ENCODE assay signal across 8 cellular contexts in the genomic region with DNA sequence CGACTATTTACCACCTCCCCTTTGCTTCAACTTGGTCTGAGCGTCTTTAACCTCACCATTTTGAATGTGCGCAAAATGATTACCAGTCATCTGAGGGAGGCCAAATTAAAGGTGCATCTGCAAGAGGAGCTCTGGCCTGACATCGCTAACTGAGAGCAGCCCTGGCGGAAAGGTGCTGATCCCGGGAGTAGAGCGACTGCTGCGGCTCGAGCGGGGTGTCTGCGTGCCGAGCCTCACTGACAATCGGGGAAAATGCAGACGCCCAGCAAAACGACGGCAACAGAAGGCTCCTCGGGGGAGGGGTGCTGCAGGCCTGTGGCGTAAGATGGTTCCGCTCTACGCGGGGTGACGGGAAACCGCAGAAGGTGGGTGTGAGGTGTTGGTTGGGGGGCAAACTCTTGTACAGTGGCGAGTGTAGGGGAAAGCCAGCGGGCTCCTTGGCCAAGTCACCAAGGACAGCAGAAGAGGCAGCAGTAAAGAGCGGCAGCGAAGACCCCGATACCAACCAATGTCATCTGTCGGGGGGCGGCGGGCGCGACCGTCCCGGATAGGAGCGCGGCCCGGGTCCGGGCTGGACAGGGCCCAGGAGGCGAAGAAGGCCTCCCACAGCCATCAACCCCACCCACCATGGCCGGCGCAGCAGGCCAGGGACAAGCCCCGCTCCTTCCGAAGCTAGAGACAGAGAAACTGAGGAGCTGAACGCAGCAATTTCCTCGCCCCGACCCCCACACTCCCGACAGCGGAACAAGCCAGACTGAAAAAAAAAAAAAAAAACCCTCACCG. TPM values are rescaled to one million over a fixed set of nuclear protein-coding genes. Genes with fewer than 3 reads are reported as not detected.
DNase-seq lines count a peak whose midpoint lies in the region; ATAC-seq and TF ChIP-seq lines count a peak whose summit lies in the region.

No MANE protein-coding gene starts in this region.

- no peaks in the 10 kb centered on the region for H3K9me3 Mint-ChIP-seq in T-helper 2 cell treated with Interferon-gamma antibody and Interleukin-4, amounts not matched to agents 5 μg/mL and 100 μg/mL, for 36 hours

- TF ChIP-seq CTCF in GM12865 (IDR thresholded peaks at IDR 0.05; ENCODE audit: insufficient read depth, low read depth, low read length, missing control alignments), result no peak
- no peak for TF ChIP-seq CTCF in ascending aorta (IDR thresholded peaks at IDR 0.05)

- no peaks in the 10 kb centered on the region for H3K9me3 ChIP-seq in ascending aorta

- H3K4me1 Mint-ChIP-seq in T-helper 2 cell treated with Interferon-gamma antibody and Interleukin-4, amounts not matched to agents 5 μg/mL and 100 μg/mL, for 36 hours (ENCODE audit: low read depth), result peaks cover 38% of the 10 kb centered on the region

- H3K27ac ChIP-seq in ascending aorta, result peak overlapping the region; percentile 98

- H3K36me3 ChIP-seq in ascending aorta, result peaks cover 0 to 4% of the 10 kb centered on the region in 2 donors

- H3K4me1 ChIP-seq in ascending aorta, result peaks cover 2 to 29% of the 10 kb centered on the region in 2 donors

- intact Hi-C loops in ascending aorta (cut with DNase I), result loop anchor here (5.0 kb wide), 2 partner anchors 77 to 588 kb away; no protein-coding TSS in a partner anchor
- intact Hi-C loops in sciatic nerve (cut with DNase I), result no loop called here

- H3K36me3 Mint-ChIP-seq in T-helper 2 cell treated with Interferon-gamma antibody and Interleukin-4, amounts not matched to agents 5 μg/mL and 100 μg/mL, for 36 hours (ENCODE audit: low read depth), result peaks cover 28% of the 10 kb centered on the region

- H3K4me3 ChIP-seq in GM12865 (ENCODE audit: low read depth, low read length), result peak overlapping the region; percentile 74
- H3K4me3 ChIP-seq in ascending aorta, result peak overlapping the region; percentile 86 to 94

- ATAC-seq in HG02571 (IDR thresholded peaks at IDR 0.05; ENCODE audit: unreplicated experiment) (peak; percentile 27), sciatic nerve (peak; percentile 33)

- DNase-seq in GM12865 (ENCODE audit: low read depth) (peak; percentile 92), NAMALWA (ENCODE audit: low spot score) (peak; percentile 89), ascending aorta (ENCODE audit: low spot score in 2 of 2) (peak; percentile 41 to 84), hippocampal formation (lab: John Stamatoyannopoulos, UW) (peak; percentile 62 to 64), sciatic nerve (ENCODE audit: low spot score) (peak; percentile 84), NCI-H128 (lab: John Stamatoyannopoulos, UW; ENCODE audit: unreplicated experiment) (no peak)
- peak; percentile 79 for DNase-seq in T-helper 2 cell treated with Interferon-gamma antibody and Interleukin-4, amounts not matched to agents 5 μg/mL and 100 μg/mL, for 36 hours (ENCODE audit: low spot score)

- no peaks in the 10 kb centered on the region for H3K27me3 ChIP-seq in ascending aorta

- H3K27ac Mint-ChIP-seq in T-helper 2 cell treated with Interferon-gamma antibody and Interleukin-4, amounts not matched to agents 5 μg/mL and 100 μg/mL, for 36 hours, result peak overlapping the region; percentile 100

- H3K27me3 Mint-ChIP-seq in T-helper 2 cell treated with Interferon-gamma antibody and Interleukin-4, amounts not matched to agents 5 μg/mL and 100 μg/mL, for 36 hours (ENCODE audit: low read depth), result no peaks in the 10 kb centered on the region

- peak overlapping the region; percentile 97 for H3K4me3 Mint-ChIP-seq in T-helper 2 cell treated with Interferon-gamma antibody and Interleukin-4, amounts not matched to agents 5 μg/mL and 100 μg/mL, for 36 hours

RNA-seq across cellular contexts. Expression of gene PJA2, which starts 0.5 kb away (rescaled TPM):
- total RNA-seq in ascending aorta (56.1 TPM), sciatic nerve (143 TPM)
